9 cellular contexts compared by ENCODE assay signal in genomic region chr2:190318514-190318913, GRCh38. TPM values are rescaled to one million over a fixed set of nuclear protein-coding genes. Genes with fewer than 3 reads are reported as not detected.
A peak's percentile ranks its signal among the peaks of the same experiment; 100 is the strongest.
DNase-seq lines count a peak whose midpoint lies in the region; ATAC-seq and TF ChIP-seq lines count a peak whose summit lies in the region.
"Had no signal": no experiment of that assay in that cellular context is flagged by ENCODE, and none has a peak within 500 bp of the region (broad histone marks: within the 10 kb centered on the region; RNA-seq: fewer than 3 reads in every experiment).

No MANE protein-coding gene starts in this region.

- H3K27ac ChIP-seq in effector memory CD4-positive, alpha-beta T cell (ENCODE audit: insufficient read depth, low read length, poor library complexity, severe bottlenecking) = peak overlapping the region; percentile 67
- no peak overlapping the region for H3K27ac ChIP-seq in neural cell (ENCODE audit: low read length)

- H3K9me2 ChIP-seq in neural cell (ENCODE audit: insufficient read depth, low read length) = no peaks in the 10 kb centered on the region

- peak overlapping the region; percentile 81 for H3K4me3 ChIP-seq in BJ (ENCODE audit: low read depth, low read length)
- peak overlapping the region; percentile 65 for H3K4me3 ChIP-seq in MG63
- H3K4me3 ChIP-seq in effector memory CD4-positive, alpha-beta T cell (ENCODE audit: insufficient read depth, low read depth, low read length, poor library complexity, severe bottlenecking) = peak overlapping the region; percentile 72
- peak overlapping the region; percentile 85 for H3K4me3 ChIP-seq in neural cell (ENCODE audit: low read length)

- POLR2A ChIA-PET in BJ (lab: Charles Lee) = interaction anchor here (0.5 kb wide), 2 partner anchors 41 to 480 kb away, joined by 3 read pairs; no protein-coding TSS in a partner anchor

- H3K36me3 ChIP-seq in BJ (ENCODE audit: control insufficient read depth, insufficient read depth, low read length) (no peaks in the 10 kb centered on the region), MG63 (peaks cover 2% of the 10 kb centered on the region; the same call in 1 of the 2 replicates), neural cell (ENCODE audit: insufficient read depth, low read length) (no peaks in the 10 kb centered on the region)
- H3K36me3 ChIP-seq in effector memory CD4-positive, alpha-beta T cell (ENCODE audit: control insufficient read depth, insufficient read depth, low read length) = no peaks in the 10 kb centered on the region

- peak overlapping the region; percentile 58 for H3K9ac ChIP-seq in neural cell (ENCODE audit: low read length)

- CTCF ChIA-PET in BJ (lab: Yijun Ruan, JAX) = interaction anchor here (0.9 to 3.1 kb wide), 3 partner anchors 25 to 485 kb away, joined by 4 to 13 read pairs (median 5); partner anchors contain the start of gene INPP1

- DNase-seq in BJ (ENCODE audit: low read depth) (no peak), MG63 (no peak), NCI-H526 treated with DMSO at 0.1 percent for 48 hours (lab: John Stamatoyannopoulos, UW) (no peak), retina (no peak), DMS 273 (lab: John Stamatoyannopoulos, UW; ENCODE audit: unreplicated experiment) (no peak)
- DNase-seq in effector memory CD4-positive, alpha-beta T cell = no peak
- DNase-seq: NCI-H2107 had no signal

- TF ChIP-seq CTCF in BJ (IDR thresholded peaks at IDR 0.05; ENCODE audit: insufficient read depth, low read depth, low read length) (no peak), neural cell (IDR thresholded peaks at IDR 0.05; ENCODE audit: poor library complexity, severe bottlenecking) (no peak)

- H3K79me2 ChIP-seq in neural cell (replicated peaks; ENCODE audit: insufficient read depth, low read length) = peaks cover 5% of the 10 kb centered on the region

- no peak for TF ChIP-seq EP300 in neural cell (conservative IDR thresholded peaks at IDR 0.05; ENCODE audit: poor library complexity, severe bottlenecking)

- peak overlapping the region; percentile 56 for H3K4me2 ChIP-seq in neural cell (ENCODE audit: low read length)

- ATAC-seq in activated CD4-positive, CD25-positive, alpha-beta regulatory T cell treated with anti-CD3 and anti-CD28 coated beads, Interleukin-2, amount 50 U/mL, for 24 hours = no peak

- no peaks in the 10 kb centered on the region for H3F3A ChIP-seq in neural cell (ENCODE audit: insufficient read depth, low read length, poor library complexity, severe bottlenecking)

- TF ChIP-seq RAD21 in neural cell (conservative IDR thresholded peaks at IDR 0.05) = no peak

- peaks cover 15% of the 10 kb centered on the region for H3K4me1 ChIP-seq in effector memory CD4-positive, alpha-beta T cell (ENCODE audit: control insufficient read depth, insufficient read depth, low read length, poor library complexity, severe bottlenecking)

- no peaks in the 10 kb centered on the region for H3K9me3 ChIP-seq in MG63
- H3K9me3 ChIP-seq in effector memory CD4-positive, alpha-beta T cell (ENCODE audit: control insufficient read depth, low read length) = no peaks in the 10 kb centered on the region
- no peaks in the 10 kb centered on the region for H3K9me3 ChIP-seq in neural cell (ENCODE audit: low read length)

- no peaks in the 10 kb centered on the region for H4K20me1 ChIP-seq in neural cell (ENCODE audit: insufficient read depth)

- H2AFZ ChIP-seq in neural cell (ENCODE audit: low read depth, low read length) = no peak overlapping the region

- no peaks in the 10 kb centered on the region for H3K27me3 ChIP-seq in BJ (ENCODE audit: control insufficient read depth, insufficient read depth, low read length)
- no peaks in the 10 kb centered on the region for H3K27me3 ChIP-seq in MG63
- H3K27me3 ChIP-seq in effector memory CD4-positive, alpha-beta T cell (replicated peaks; ENCODE audit: control insufficient read depth, insufficient read depth, low read length, poor library complexity, severe bottlenecking) = no peaks in the 10 kb centered on the region
- H3K27me3 ChIP-seq in neural cell (ENCODE audit: insufficient read depth, low read depth, low read length) = no peaks in the 10 kb centered on the region

TF ChIP-seq in neural cell, 6 proteins besides CTCF, POLR2A, EP300 and RAD21:
- TF ChIP-seq REST (IDR thresholded peaks at IDR 0.05; ENCODE audit: borderline replicate concordance) (no peak), SMC3 (conservative IDR thresholded peaks at IDR 0.05; ENCODE audit: poor library complexity) (no peak), POLR2AphosphoS5 (IDR thresholded peaks at IDR 0.05) (no peak), TAF1 (IDR thresholded peaks at IDR 0.05; ENCODE audit: low read depth) (no peak), MXI1 (conservative IDR thresholded peaks at IDR 0.05; ENCODE audit: poor library complexity, severe bottlenecking) (no peak), EZH2 (IDR thresholded peaks at IDR 0.05; ENCODE audit: borderline replicate concordance, insufficient read depth, low read length, poor library complexity, severe bottlenecking) (no peak)
TF ChIP-seq in neural cell: peak in this region for 0.

RNA-seq across cellular contexts. Expression of gene HIBCH, which starts 1.1 kb away (rescaled TPM):
- polyA plus RNA-seq in BJ (2011; rRNA removed) = 5.2 and 12.4 TPM in 2 replicates
- polyA minus RNA-seq in BJ (2011; rRNA and poly(A)+ RNA removed) = 3.7 and 4.9 TPM in 2 replicates
- total RNA-seq in MG63 (2014; rRNA removed; shearing (Covaris generic); ENCODE audit: low replicate concordance) = 7.4 and 13.9 TPM in 2 replicates
- 10.2 and 17.8 TPM in 2 replicates for polyA plus RNA-seq in neural cell
- polyA minus RNA-seq in neural cell = 16.3 and 19.3 TPM in 2 replicates

RNA-seq across cellular contexts. Expression of gene INPP1, which starts 24.9 kb away (rescaled TPM):
- 6.5 and 8.8 TPM in 2 replicates for polyA plus RNA-seq in BJ (2011; rRNA removed)
- 3.3 and 4.4 TPM in 2 replicates for polyA minus RNA-seq in BJ (2011; rRNA and poly(A)+ RNA removed)
- total RNA-seq in MG63 (2014; rRNA removed; shearing (Covaris generic); ENCODE audit: low replicate concordance) = 15.9 and 66.6 TPM in 2 replicates
- 15.1 and 20.9 TPM in 2 replicates for polyA plus RNA-seq in neural cell
- polyA minus RNA-seq in neural cell = 5.4 and 5.6 TPM in 2 replicates
